23 cellular contexts compared by ENCODE assay signal in genomic region chr18:25990473-25990872, GRCh38.
"Had no signal": no experiment of that assay in that cellular context is flagged by ENCODE, and none has a peak within 500 bp of the region (broad histone marks: within the 10 kb centered on the region; RNA-seq: fewer than 3 reads in every experiment).

No MANE protein-coding gene starts in this region.

- ATAC-seq: natural killer cell; pancreas; sciatic nerve; stimulated activated naive B cell treated with anti-CD40 and anti-IgM and Interleukin-4, amounts not matched to agents 10 μg/mL and 1 μg/mL and 100 μg/mL, for 72 hours; stimulated activated naive CD8-positive, alpha-beta T cell treated with anti-CD3 and anti-CD28 coated beads, Interleukin-15, Interleukin-2, amounts not matched to agents 100 U/mL and 50 U/mL, for 24 hours had no signal

- DNase-seq: islet precursor cell; left ventricle myocardium inferior; mesendoderm; naive B cell; natural killer cell; nephron progenitor cell; nucleus accumbens; pancreas; posterior cingulate gyrus; retina; right cardiac atrium; stimulated activated CD4-positive, alpha-beta T cell treated with anti-CD3 and anti-CD28 coated beads, Interleukin-12 subunit alpha, Interleukin-12 subunit beta, amount 100 ng/mL, for 4 hours; stimulated activated CD4-positive, alpha-beta T cell treated with anti-CD3 and anti-CD28 coated beads, Interleukin-15, amount 100 ng/mL, for 24 hours; stimulated activated CD4-positive, alpha-beta T cell treated with anti-CD3 and anti-CD28 coated beads, Interleukin-2, amount 100 ng/mL, for 24 hours; stimulated activated CD4-positive, alpha-beta T cell treated with anti-CD3 and anti-CD28 coated beads, Interleukin-4, amount 100 ng/mL, for 1 hour; stimulated activated naive B cell treated with anti-CD40 and anti-IgM and Interleukin-4, amounts not matched to agents 10 μg/mL and 1 μg/mL and 100 μg/mL, for 72 hours; stimulated activated naive CD8-positive, alpha-beta T cell treated with anti-CD3 and anti-CD28 coated beads, Interleukin-15, Interleukin-2, amounts not matched to agents 100 U/mL and 50 U/mL, for 24 hours; stomach; testis; thyroid gland; transverse colon; upper lobe of left lung had no signal
